ENCODE assay signal across 8 cellular contexts in genomic region chr2:70861774-70862644, GRCh38. TPM values are rescaled to one million over a fixed set of nuclear protein-coding genes. Genes with fewer than 3 reads are reported as not detected.
DNase-seq lines count a peak whose midpoint lies in the region; ATAC-seq, FAIRE-seq and TF ChIP-seq lines count a peak whose summit lies in the region.

No MANE protein-coding gene starts in this region.

- no peaks in the 10 kb centered on the region for H3K79me2 ChIP-seq in astrocyte (ENCODE audit: insufficient read depth, low read length)

- ATAC-seq in GM21367 (IDR thresholded peaks at IDR 0.05; ENCODE audit: unreplicated experiment) (peak; percentile 65), right cardiac atrium (peak; percentile 88 to 91), sciatic nerve (peak; percentile 84), GM19455 (IDR thresholded peaks at IDR 0.05; ENCODE audit: unreplicated experiment) (no peak)

- DNase-seq in AG10803 (ENCODE audit: low read depth) = peak; percentile 72
- DNase-seq in NCI-H1694 (lab: John Stamatoyannopoulos, UW) = peak; percentile 75
- DNase-seq in T-helper 22 cell (ENCODE audit: low read depth) = peak; percentile 19
- DNase-seq in astrocyte (ENCODE audit: low read depth) = peak; percentile 35
- DNase-seq in right cardiac atrium = peak; percentile 76 to 92 (median 90)
- peak; percentile 89 for DNase-seq in sciatic nerve (ENCODE audit: low spot score)

- peaks cover 53% of the 10 kb centered on the region for H3K27me3 Mint-ChIP-seq in astrocyte (ENCODE audit: low read depth, unreplicated experiment)

- no peak overlapping the region for H3K4me3 ChIP-seq in AG10803 (ENCODE audit: low read length)
- no peak overlapping the region for H3K4me3 ChIP-seq in astrocyte (ENCODE audit: insufficient read depth, low read depth, low read length)
- no peak overlapping the region for H3K4me3 ChIP-seq in right cardiac atrium (ENCODE audit: low read length)

- H2AFZ ChIP-seq in astrocyte (ENCODE audit: low read depth, low read length) = peak overlapping the region; percentile 50

- no peaks in the 10 kb centered on the region for H3K9me3 ChIP-seq in astrocyte (ENCODE audit: insufficient read depth, low read depth, low read length)
- H3K9me3 ChIP-seq in right cardiac atrium (ENCODE audit: control insufficient read depth, low read length) = no peaks in the 10 kb centered on the region

- FAIRE-seq in astrocyte (lab: Jason Lieb, UNC) = no peak

- H3K4me1 ChIP-seq in astrocyte (ENCODE audit: insufficient read depth, low read length) (peaks cover 7% of the 10 kb centered on the region), right cardiac atrium (ENCODE audit: control insufficient read depth, insufficient read depth, low read length) (no peaks in the 10 kb centered on the region)

- peak overlapping the region; percentile 34 for H3K27ac Mint-ChIP-seq in astrocyte (ENCODE audit: unreplicated experiment)

- H3K4me1 Mint-ChIP-seq in astrocyte (ENCODE audit: low read depth, unreplicated experiment) = no peaks in the 10 kb centered on the region

- H3K27ac ChIP-seq in astrocyte (ENCODE audit: low read depth, low read length) (no peak overlapping the region), right cardiac atrium (ENCODE audit: low read length) (no peak overlapping the region)

- no peaks in the 10 kb centered on the region for H3K36me3 ChIP-seq in astrocyte (ENCODE audit: insufficient read depth, low read length)

- no peaks in the 10 kb centered on the region for H4K20me1 ChIP-seq in astrocyte (ENCODE audit: insufficient read depth, low read length)

- no peak overlapping the region for H3K4me3 Mint-ChIP-seq in astrocyte (ENCODE audit: unreplicated experiment)

- 28% methylated on average over 21 of the region's 21 CpGs for WGBS in right cardiac atrium

- peak; percentile 97 for TF ChIP-seq CTCF in AG10803 (conservative IDR thresholded peaks at IDR 0.05; ENCODE audit: low read length)
- TF ChIP-seq CTCF in astrocyte (IDR thresholded peaks at IDR 0.05; ENCODE audit: insufficient read depth, low read depth, low read length) = peak; percentile 97

- H3K27me3 ChIP-seq in astrocyte (ENCODE audit: insufficient read depth, low read length) (peaks cover 56% of the 10 kb centered on the region), right cardiac atrium (ENCODE audit: control insufficient read depth, insufficient read depth) (peaks cover 3% of the 10 kb centered on the region)

- no peak overlapping the region for H3K4me2 ChIP-seq in astrocyte (ENCODE audit: low read length)

- H3K9me3 Mint-ChIP-seq in astrocyte (ENCODE audit: unreplicated experiment) = no peaks in the 10 kb centered on the region

- H3K9ac ChIP-seq in astrocyte (ENCODE audit: low read length) = no peak overlapping the region

- no peaks in the 10 kb centered on the region for H3K36me3 Mint-ChIP-seq in astrocyte (ENCODE audit: low read depth, unreplicated experiment)

- intact Hi-C loops in right cardiac atrium (cut with DNase I) = loop anchor here in 2 of 4 donors (5.0 to 10.0 kb wide), 2 partner anchors 83 to 85 kb away; no protein-coding TSS in a partner anchor
- intact Hi-C loops in sciatic nerve (cut with DNase I) = no loop called here

RNA-seq across cellular contexts. Expression of gene CD207, which starts 26.4 kb away (rescaled TPM):
- total RNA-seq in astrocyte = not detected in 2 replicates
- under 1 TPM in 3 of 4 donors, not detected in 1; 0.20 to 0.23 (median 0.21) TPM for total RNA-seq in right cardiac atrium
- polyA plus RNA-seq in right cardiac atrium = 0.18 TPM
- 1.4 TPM for total RNA-seq in sciatic nerve

RNA-seq across cellular contexts. Expression of gene VAX2, which starts 38.4 kb away (rescaled TPM):
- 0.26 and 0.48 TPM in 2 replicates for total RNA-seq in astrocyte
- total RNA-seq in right cardiac atrium = 1 to 10 TPM in 1 of 4 donors, under 1 TPM in 2, not detected in 1; 0.37 to 1.0 (median 0.65) TPM
- polyA plus RNA-seq in right cardiac atrium = 1.2 TPM
- total RNA-seq in sciatic nerve = 1.9 TPM

RNA-seq across cellular contexts. Expression of gene CLEC4F, which starts 41.6 kb away (rescaled TPM):
- total RNA-seq in astrocyte (not detected in 2 replicates), right cardiac atrium (under 1 TPM in 3 of 4 donors, not detected in 1; 0.12 to 0.40 (median 0.17) TPM), sciatic nerve (1.7 TPM)
- polyA plus RNA-seq in right cardiac atrium = 0.36 TPM

Comparison
In these comparisons a context has a peak if more than half of its experiments do, and no peak if none do; other contexts are left out.
1. DNase-seq: peak in every context shown above with its lines; median percentile 90 in right cardiac atrium; 89 in sciatic nerve; 75 in NCI-H1694; 72 in AG10803; 35 in astrocyte; 19 in T-helper 22 cell.